27 cellular contexts compared by ENCODE assay signal in the genomic region with DNA sequence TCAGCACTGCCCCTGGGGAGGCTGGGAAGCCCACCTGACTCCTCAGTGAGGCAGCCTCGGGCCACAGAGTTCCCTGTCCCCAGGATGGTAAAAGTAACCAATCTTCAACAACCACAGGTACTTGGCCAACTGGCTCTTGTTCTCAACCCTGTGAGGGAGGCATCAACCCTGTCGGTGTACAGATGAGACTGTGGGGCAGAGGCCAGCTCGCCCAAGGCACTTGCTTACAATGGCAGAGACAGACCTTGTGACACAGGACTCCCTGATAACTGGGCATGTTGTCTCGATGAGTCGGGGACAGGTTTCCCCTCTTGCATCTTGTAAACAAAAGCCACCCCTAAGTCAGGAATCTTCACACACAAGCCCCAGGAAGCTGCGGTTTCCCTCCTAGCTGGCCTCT. TPM values are rescaled to one million over a fixed set of nuclear protein-coding genes. Genes with fewer than 3 reads are reported as not detected.
DNase-seq lines count a peak whose midpoint lies in the region; ATAC-seq, FAIRE-seq and TF ChIP-seq lines count a peak whose summit lies in the region.
"Had no signal": no experiment of that assay in that cellular context is flagged by ENCODE, and none has a peak within 500 bp of the region (broad histone marks: within the 10 kb centered on the region; RNA-seq: fewer than 3 reads in every experiment).

No MANE protein-coding gene starts in this region.

- no peak for TF ChIP-seq CTCF in left ventricle myocardium inferior (IDR thresholded peaks at IDR 0.05; ENCODE audit: borderline replicate concordance)
- TF ChIP-seq CTCF in pancreas (IDR thresholded peaks at IDR 0.05): no peak
- TF ChIP-seq CTCF in type B pancreatic cell (conservative IDR thresholded peaks at IDR 0.05): no peak

- intact Hi-C loops in left ventricle myocardium inferior (cut with micrococcal nuclease) (no loop called here), left cardiac atrium (cut with DNase I) (loop anchor here (5.0 to 10.0 kb wide), 3 partner anchors 64 to 197 kb away; a partner anchor contains a TSS), right cardiac atrium (cut with DNase I) (loop anchor here (5.0 to 10.0 kb wide), 5 partner anchors 64 to 1333 kb away; a partner anchor contains a TSS), pancreas (cut with DNase I) (loop anchor here in 1 of 3 donors (10.0 kb wide), 1 partner anchor 107 kb away; no protein-coding TSS in a partner anchor)

- WGBS in right cardiac atrium: 55% methylated on average over 6 of the region's 6 CpGs
- 54 to 62% methylated on average over 6 of the region's 6 CpGs for WGBS in pancreas, 2 donors

- H3K9me3 ChIP-seq in left ventricle myocardium inferior (replicated peaks) (no peaks in the 10 kb centered on the region), right cardiac atrium (ENCODE audit: control insufficient read depth, low read length) (no peaks in the 10 kb centered on the region), pancreas (no peaks in the 10 kb centered on the region), MG63 (no peaks in the 10 kb centered on the region)
- H3K9me3 ChIP-seq: SJCRH30 had no signal

- peak overlapping the region; percentile 51 for H3K27ac Mint-ChIP-seq in type B pancreatic cell
- H3K27ac Mint-ChIP-seq: CD14-positive monocyte had no signal

- peak overlapping the region; percentile 97 for H3K27ac ChIP-seq in left ventricle myocardium inferior (replicated peaks)
- peak overlapping the region; percentile 11 for H3K27ac ChIP-seq in right cardiac atrium (ENCODE audit: low read length)
- peak overlapping the region; percentile 51 to 92 (median 72) for H3K27ac ChIP-seq in pancreas
- H3K27ac ChIP-seq: HL-60, SJCRH30 had no signal

- peaks cover 21% of the 10 kb centered on the region for H3K27me3 ChIP-seq in left ventricle myocardium inferior (ENCODE audit: low read depth)
- no peaks in the 10 kb centered on the region for H3K27me3 ChIP-seq in right cardiac atrium (ENCODE audit: control insufficient read depth, insufficient read depth)
- no peaks in the 10 kb centered on the region for H3K27me3 ChIP-seq in pancreas
- no peaks in the 10 kb centered on the region for H3K27me3 ChIP-seq in MG63

- H3K4me1 Mint-ChIP-seq in type B pancreatic cell (ENCODE audit: unreplicated experiment): peaks cover 3% of the 10 kb centered on the region

- H3K9me3 Mint-ChIP-seq in type B pancreatic cell: no peaks in the 10 kb centered on the region

- H3K36me3 Mint-ChIP-seq in type B pancreatic cell: no peaks in the 10 kb centered on the region
- H3K36me3 Mint-ChIP-seq: CD14-positive monocyte had no signal

- peaks cover 14% of the 10 kb centered on the region for H3K27me3 Mint-ChIP-seq in type B pancreatic cell

- H3K36me3 ChIP-seq in left ventricle myocardium inferior (no peaks in the 10 kb centered on the region), pancreas (peaks cover 0 to 8% (median 0%) of the 10 kb centered on the region in 3 donors), MG63 (no peaks in the 10 kb centered on the region)
- H3K36me3 ChIP-seq: SJCRH30 had no signal

- no peak for FAIRE-seq in pancreas (lab: Jason Lieb, UNC)
- FAIRE-seq: A204.1, GM19239 had no signal

- H3K4me3 ChIP-seq in left ventricle myocardium inferior (no peak overlapping the region), right cardiac atrium (ENCODE audit: low read length) (no peak overlapping the region), pancreas (no peak overlapping the region), MG63 (no peak overlapping the region)
- H3K4me3 ChIP-seq: SJCRH30 had no signal

- ATAC-seq in left cardiac atrium (no peak), right cardiac atrium (no peak), pancreas (no peak), HG03520 (IDR thresholded peaks at IDR 0.05; ENCODE audit: unreplicated experiment) (no peak)
- ATAC-seq: Panc1 had no signal

- DNase-seq in left ventricle myocardium inferior (no peak), left cardiac atrium (no peak), right cardiac atrium (no peak), pancreas (no peak), type B pancreatic cell (ENCODE audit: extremely low spot score, unreplicated experiment) (no peak), MG63 (no peak), NCI-H1436 (lab: John Stamatoyannopoulos, UW) (no peak)
- DNase-seq: EL; GF-D8; GOT3; KBM-7; NCI-H1092 treated with DMSO at 0.1 percent for 48 hours; NCI-H1694; NCI-H2081; NCI-H2171; NCI-H345; NCI-H524; NCI-H774; NK-92 treated with Interleukin-12 subunit alpha and Interleukin-12 subunit beta, amount 100 ng/mL, for 24 hours; SJCRH30 had no signal

- H3K4me1 ChIP-seq in left ventricle myocardium inferior (peaks cover 46% of the 10 kb centered on the region), right cardiac atrium (ENCODE audit: control insufficient read depth, insufficient read depth, low read length) (no peaks in the 10 kb centered on the region), pancreas (peaks cover 25 to 33% (median 33%) of the 10 kb centered on the region in 3 donors)

- H3K4me3 Mint-ChIP-seq in type B pancreatic cell: peak overlapping the region; percentile 44
- H3K4me3 Mint-ChIP-seq: CD14-positive monocyte had no signal

RNA-seq across cellular contexts. Expression of a gene that starts 8.0 kb away (rescaled TPM):
- 7.1 TPM for total RNA-seq in left ventricle myocardium inferior
- total RNA-seq in left cardiac atrium: 1 to 10 TPM in 1 of 2 donors, under 1 TPM in 1; 0.32 to 1.0 TPM
- total RNA-seq in right cardiac atrium: under 1 TPM; 0.24 to 0.48 (median 0.41) TPM
- 0.36 TPM for polyA plus RNA-seq in right cardiac atrium
- 100 to 1,000 TPM in 1 of 6 donors, 10 to 100 TPM in 5; 27.0 to 142 (median 56.4) TPM for total RNA-seq in pancreas
- 10 to 100 TPM; 24.1 to 42.4 TPM for polyA plus RNA-seq in pancreas
- total RNA-seq in type B pancreatic cell (ENCODE audit: low replicate concordance): 4.4 and 24.4 TPM in 2 replicates
- not detected in 2 replicates for total RNA-seq in MG63 (2014; rRNA removed; shearing (Covaris generic); ENCODE audit: low replicate concordance)
- polyA plus RNA-seq: CD14-positive monocyte had no signal

RNA-seq across cellular contexts. Expression of a gene that starts 16.3 kb away (rescaled TPM):
- 11.3 TPM for total RNA-seq in left ventricle myocardium inferior
- total RNA-seq in left cardiac atrium: 1 to 10 TPM; 1.3 to 3.2 TPM
- total RNA-seq in right cardiac atrium: 1 to 10 TPM in 3 of 4 donors, under 1 TPM in 1; 0.78 to 4.3 (median 2.7) TPM
- polyA plus RNA-seq in right cardiac atrium: 2.2 TPM
- total RNA-seq in pancreas: under 1 TPM; 0.04 to 0.25 (median 0.13) TPM
- polyA plus RNA-seq in pancreas: under 1 TPM; 0.21 to 0.34 TPM
- 0.31 and 4.2 TPM in 2 replicates for total RNA-seq in type B pancreatic cell (ENCODE audit: low replicate concordance)
- total RNA-seq in MG63 (2014; rRNA removed; shearing (Covaris generic); ENCODE audit: low replicate concordance): not detected in 2 replicates
- total RNA-seq: HT-29 had no signal
- polyA plus RNA-seq: CD14-positive monocyte had no signal

RNA-seq across cellular contexts. Expression of a gene that starts 29.5 kb away (rescaled TPM):
- total RNA-seq in left ventricle myocardium inferior (203 TPM), left cardiac atrium (100 to 1,000 TPM; 101 to 219 TPM), right cardiac atrium (100 to 1,000 TPM; 121 to 194 (median 155) TPM), pancreas (under 1 TPM in 4 of 6 donors, not detected in 2; 0.09 to 0.35 (median 0.33) TPM), type B pancreatic cell (ENCODE audit: low replicate concordance) (1.7 and 4.1 TPM in 2 replicates)
- polyA plus RNA-seq in right cardiac atrium (184 TPM), pancreas (under 1 TPM; 0.15 to 0.52 TPM)
- not detected in 2 replicates for total RNA-seq in MG63 (2014; rRNA removed; shearing (Covaris generic); ENCODE audit: low replicate concordance)
- total RNA-seq: SJCRH30 had no signal
- polyA plus RNA-seq: CD14-positive monocyte had no signal

RNA-seq across cellular contexts. Expression of a gene that starts 40.0 kb away (rescaled TPM):
- total RNA-seq in left ventricle myocardium inferior (10.6 TPM), left cardiac atrium (1 to 10 TPM; 5.5 to 6.8 TPM), right cardiac atrium (1 to 10 TPM; 3.9 to 5.6 (median 4.2) TPM), pancreas (10 to 100 TPM; 11.0 to 19.0 (median 13.7) TPM), type B pancreatic cell (ENCODE audit: low replicate concordance) (16.7 and 21.1 TPM in 2 replicates)
- polyA plus RNA-seq in right cardiac atrium (2.0 TPM), pancreas (10 to 100 TPM; 16.2 to 20.9 TPM)
- total RNA-seq in MG63 (2014; rRNA removed; shearing (Covaris generic); ENCODE audit: low replicate concordance): 3.3 and 4.5 TPM in 2 replicates

Comparison
In these comparisons a context has a peak if more than half of its experiments do, and no peak if none do; other contexts are left out.
1. H3K27ac ChIP-seq: peak in every context shown above with its lines; median percentile 97 in left ventricle myocardium inferior; 72 in pancreas; 11 in right cardiac atrium.
2. RNA of a gene that starts 29.5 kb away (total RNA-seq): 101 to 219 TPM in left cardiac atrium, 203 TPM in left ventricle myocardium inferior (single experiment) and 121 to 194 TPM in right cardiac atrium; 1.7 to 4.1 TPM in type B pancreatic cell, 0.09 to 0.35 TPM in pancreas and not detected in MG63; every median in the first group is over 10 times any median in the second.